Comparison of ENCODE assay signal across 8 cellular contexts in the genomic region with DNA sequence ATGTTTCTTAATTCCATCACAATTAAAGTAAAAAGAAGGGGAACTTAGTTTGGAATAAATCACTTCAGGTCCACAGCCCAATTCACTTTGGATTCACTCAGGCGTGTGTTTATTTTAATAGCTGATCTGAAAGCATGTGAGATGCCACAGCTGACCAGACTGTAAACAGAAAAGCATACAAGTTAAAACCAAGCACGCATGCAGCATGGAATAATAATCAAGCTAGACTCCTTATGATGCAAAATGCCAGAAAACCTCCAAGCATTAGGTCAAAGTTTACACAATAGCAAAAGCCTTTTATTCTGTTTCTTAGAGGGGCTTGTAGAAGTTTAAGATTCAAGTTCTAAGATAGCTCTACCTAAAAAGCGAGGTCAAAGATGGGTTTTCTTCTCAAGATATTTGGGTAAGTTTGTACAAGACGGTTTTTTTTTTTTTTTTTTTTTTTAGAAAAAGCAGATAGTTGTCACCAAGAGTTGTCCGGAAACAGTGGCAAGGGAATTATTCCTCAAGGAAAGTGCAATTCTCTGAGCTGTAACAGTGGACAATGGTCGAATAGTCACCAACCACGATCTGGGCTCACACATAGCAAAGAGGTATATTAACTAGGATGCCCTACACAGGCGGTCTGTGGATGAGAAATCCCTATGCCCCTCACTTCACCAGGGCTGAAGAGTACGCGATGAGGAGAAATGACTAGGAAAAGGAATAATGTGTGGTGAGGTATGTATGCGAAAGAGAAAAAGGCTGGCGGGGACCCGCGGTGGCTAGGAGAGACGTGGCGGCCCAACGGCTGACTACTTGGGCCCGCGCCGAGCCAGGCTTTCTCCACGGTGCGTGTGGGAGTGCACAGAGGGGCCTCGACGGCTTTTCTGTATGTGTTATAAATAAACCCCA. TPM values are rescaled to one million over a fixed set of nuclear protein-coding genes. Genes with fewer than 3 reads are reported as not detected.
DNase-seq lines count a peak whose midpoint lies in the region; ATAC-seq and TF ChIP-seq lines count a peak whose summit lies in the region.

No MANE protein-coding gene starts in this region.

- ATAC-seq in foreskin keratinocyte (peak; percentile 51), HG02852 (IDR thresholded peaks at IDR 0.05; ENCODE audit: unreplicated experiment) (no peak)

- no peaks in the 10 kb centered on the region for H3K27me3 ChIP-seq in BJ (ENCODE audit: control insufficient read depth, insufficient read depth, low read length)
- H3K27me3 ChIP-seq in foreskin keratinocyte: no peaks in the 10 kb centered on the region
- H3K27me3 ChIP-seq in neuronal stem cell (ENCODE audit: control insufficient read depth in 3 of 3, insufficient read depth in 3 of 3, low read depth in 1 of 3, low read length in 3 of 3): no peaks in the 10 kb centered on the region

- no peak overlapping the region for H3K14ac ChIP-seq in neuronal stem cell (ENCODE audit: low read length)

- H2AK5ac ChIP-seq in neuronal stem cell (ENCODE audit: low read depth, low read length): no peak overlapping the region

- DNase-seq in BJ (ENCODE audit: low read depth) (peak; percentile 27), SK-MEL-5 (ENCODE audit: low read depth, low spot score) (peak; percentile 13), foreskin keratinocyte (peak in 1 of 2 donors; percentile 4), neuronal stem cell (ENCODE audit: low spot score) (peak; percentile 0), GM10266 (ENCODE audit: extremely low spot score) (no peak), COLO668 (lab: John Stamatoyannopoulos, UW; ENCODE audit: unreplicated experiment) (no peak)
- DNase-seq in stimulated activated CD4-positive, alpha-beta T cell treated with anti-CD3 and anti-CD28 coated beads, Interleukin-4, amount 100 ng/mL, for 1 hour: no peak

- POLR2A ChIA-PET in BJ (lab: Charles Lee): no interaction called here

- no peaks in the 10 kb centered on the region for H3K36me3 ChIP-seq in BJ (ENCODE audit: control insufficient read depth, insufficient read depth, low read length)
- H3K36me3 ChIP-seq in neuronal stem cell (replicated peaks in 1 of 2; ENCODE audit: control insufficient read depth in 2 of 2, insufficient read depth in 2 of 2, low read length in 2 of 2): no peaks in the 10 kb centered on the region

- no peaks in the 10 kb centered on the region for H3K79me1 ChIP-seq in neuronal stem cell (ENCODE audit: low read depth, low read length)

- H3K4me3 ChIP-seq in BJ (ENCODE audit: low read depth, low read length) (peak overlapping the region; percentile 32), neuronal stem cell (ENCODE audit: low read length in 2 of 2) (peak overlapping the region; percentile 29 to 77)

- in situ Hi-C loops in SK-MEL-5 (cut with HindIII; ENCODE audit: low pct_unique_long_range_greater_than_20kb, low sequenced_read_pairs): no loop called here

- WGBS in neuronal stem cell (ENCODE audit: extremely low coverage in 2 of 2, insufficient read length in 2 of 2, insufficient replicate concordance in 1 of 2), 2 donors: no CpG with 5 or more reads among the region's 24 CpGs

- H3K4me2 ChIP-seq in neuronal stem cell (ENCODE audit: insufficient read depth, low read length, poor library complexity, severe bottlenecking): peak overlapping the region; percentile 48

- H2AFZ ChIP-seq in neuronal stem cell (ENCODE audit: low read length): peak overlapping the region; percentile 90

- no peaks in the 10 kb centered on the region for H3K4me1 ChIP-seq in foreskin keratinocyte
- peaks cover 0 to 4% of the 10 kb centered on the region in 2 donors for H3K4me1 ChIP-seq in neuronal stem cell (ENCODE audit: control insufficient read depth in 2 of 2, insufficient read depth in 1 of 2, low read depth in 1 of 2, low read length in 2 of 2)

- no peaks in the 10 kb centered on the region for H3K9me3 ChIP-seq in neuronal stem cell (replicated peaks in 1 of 2; ENCODE audit: control insufficient read depth in 2 of 2, insufficient read depth in 1 of 2, low read depth in 1 of 2, low read length in 2 of 2)

- CTCF ChIA-PET in BJ (lab: Yijun Ruan, JAX): no interaction called here

- H3K9ac ChIP-seq in neuronal stem cell (ENCODE audit: low read depth, low read length, poor library complexity): no peak overlapping the region

- H2BK15ac ChIP-seq in neuronal stem cell (ENCODE audit: low read length): no peak overlapping the region

- H3K18ac ChIP-seq in neuronal stem cell (ENCODE audit: low read length): no peak overlapping the region

- no peak for TF ChIP-seq CTCF in BJ (IDR thresholded peaks at IDR 0.05; ENCODE audit: insufficient read depth, low read depth, low read length)
- TF ChIP-seq CTCF in foreskin keratinocyte (conservative IDR thresholded peaks at IDR 0.05): no peak
- TF ChIP-seq CTCF in GM10266 (IDR thresholded peaks at IDR 0.05; ENCODE audit: control insufficient read depth, insufficient read depth, low read depth, missing control alignments): no peak

- no peak overlapping the region for H3K4ac ChIP-seq in neuronal stem cell (ENCODE audit: low read length)

- no peak overlapping the region for H3K23ac ChIP-seq in neuronal stem cell (ENCODE audit: low read depth, low read length, poor library complexity)

- H2BK12ac ChIP-seq in neuronal stem cell (ENCODE audit: low read length): no peak overlapping the region

- H4K91ac ChIP-seq in neuronal stem cell (ENCODE audit: low read depth, low read length, poor library complexity): no peak overlapping the region

- H4K8ac ChIP-seq in neuronal stem cell (ENCODE audit: low read depth, low read length): no peak overlapping the region

- H3K27ac ChIP-seq in foreskin keratinocyte (no peak overlapping the region), neuronal stem cell (replicated peaks; ENCODE audit: low read length) (no peak overlapping the region)

- H2BK120ac ChIP-seq in neuronal stem cell (ENCODE audit: low read depth, low read length): no peak overlapping the region

- H2BK5ac ChIP-seq in neuronal stem cell (ENCODE audit: low read length): no peak overlapping the region

RNA-seq across cellular contexts. Expression of a gene that starts 0.7 kb away (rescaled TPM):
- 15.4 and 23.3 TPM in 2 replicates for polyA plus RNA-seq in BJ (2011; rRNA removed)
- polyA minus RNA-seq in BJ (2011; rRNA and poly(A)+ RNA removed): 13.3 and 19.5 TPM in 2 replicates
- total RNA-seq in SK-MEL-5 (2014; rRNA removed; shearing (Covaris generic)): 15.2 and 17.6 TPM in 2 replicates
- polyA plus RNA-seq in SK-MEL-5 (2015; cell fraction: cytosol; rRNA removed): 11.7 and 13.9 TPM in 2 replicates
- 3.8 and 10.3 TPM in 2 replicates for polyA plus RNA-seq in SK-MEL-5 (2015; cell fraction: nucleus; rRNA removed)
- 12.6 and 12.9 TPM in 2 replicates for total RNA-seq in foreskin keratinocyte
- 3.5 and 4.3 TPM in 2 replicates for polyA plus RNA-seq in foreskin keratinocyte
- polyA plus RNA-seq in neuronal stem cell (2013, experiment 1 of 2): 3.4 TPM
- 3.3 TPM for polyA plus RNA-seq in neuronal stem cell (2013, experiment 2 of 2)

Comparison
In these comparisons a context has a peak if more than half of its experiments do, and no peak if none do; other contexts are left out.
1. DNase-seq: peak in BJ (single experiment), SK-MEL-5 (single experiment) and neuronal stem cell (single experiment); none in GM10266 (single experiment), stimulated activated CD4-positive, alpha-beta T cell treated with anti-CD3 and anti-CD28 coated beads, Interleukin-4, amount 100 ng/mL, for 1 hour (single experiment) and COLO668 (single experiment).